ENCODE assay signal across 10 cellular contexts in the genomic region with DNA sequence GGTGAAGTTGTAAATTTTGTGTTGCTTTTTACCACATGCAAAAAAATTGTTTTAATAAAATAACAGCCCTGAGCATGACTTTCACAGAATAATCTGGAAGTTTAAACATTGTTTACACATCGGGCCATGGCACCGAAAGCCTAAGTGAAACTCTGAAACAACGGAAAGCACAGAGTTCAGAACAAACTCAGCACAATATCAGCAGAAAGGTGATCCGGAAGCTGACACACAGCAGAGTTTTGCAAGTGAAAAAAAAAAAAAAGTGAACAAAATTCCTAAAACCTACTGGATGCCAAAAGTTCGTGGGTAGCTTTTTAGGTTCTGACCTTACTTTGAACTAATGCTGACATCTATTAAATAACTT. TPM values are rescaled to one million over a fixed set of nuclear protein-coding genes. Genes with fewer than 3 reads are reported as not detected.
DNase-seq lines count a peak whose midpoint lies in the region; ATAC-seq, FAIRE-seq and TF ChIP-seq lines count a peak whose summit lies in the region.
"Had no signal": no experiment of that assay in that cellular context is flagged by ENCODE, and none has a peak within 500 bp of the region (broad histone marks: within the 10 kb centered on the region; RNA-seq: fewer than 3 reads in every experiment).

No MANE protein-coding gene starts in this region.

- no peaks in the 10 kb centered on the region for H3K27me3 Mint-ChIP-seq in activated CD4-positive, alpha-beta memory T cell treated with anti-CD3 and anti-CD28 coated beads, Interleukin-2, amount 10 ng/mL, durations not matched to agents 7 days and 5 days
- no peaks in the 10 kb centered on the region for H3K27me3 Mint-ChIP-seq in naive thymus-derived CD4-positive, alpha-beta T cell
- H3K27me3 Mint-ChIP-seq in Caco-2 (ENCODE audit: insufficient read depth, unreplicated experiment) = peaks cover 10% of the 10 kb centered on the region

- DNase-seq in GM18507 (ENCODE audit: extremely low spot score, insufficient read length, low read depth) = no peak
- DNase-seq in activated CD4-positive, alpha-beta memory T cell treated with anti-CD3 and anti-CD28 coated beads, Interleukin-2, amount 10 ng/mL, durations not matched to agents 7 days and 5 days = peak; percentile 29
- DNase-seq in naive thymus-derived CD4-positive, alpha-beta T cell = peak in 6 of 9 donors; percentile 14 to 45 (median 30)
- DNase-seq in germinal center (ENCODE audit: low spot score) = no peak
- no peak for DNase-seq in Caco-2
- no peak for DNase-seq in stimulated activated CD8-positive, alpha-beta memory T cell treated with anti-CD3 and anti-CD28 coated beads, Interleukin-4, amount 100 ng/mL, for 48 hours
- DNase-seq: activated gamma-delta T cell treated with Interleukin-2 at 50 U/mL for 16 hours, nucleus accumbens, SJCRH30 had no signal

- CTCF ChIA-PET in activated CD4-positive, alpha-beta memory T cell treated with anti-CD3 and anti-CD28 coated beads, Interleukin-2, amount 10 ng/mL, durations not matched to agents 7 days and 5 days (lab: Charles Lee) = interaction anchor here (0.9 to 4.4 kb wide), 3 partner anchors 33 to 55 kb away, joined by 5 to 32 read pairs (median 12); a partner anchor contains a TSS
- CTCF ChIA-PET in naive thymus-derived CD4-positive, alpha-beta T cell (lab: Charles Lee) = interaction anchor here (0.6 to 1.5 kb wide), 6 partner anchors 15 to 211 kb away, joined by 3 to 13 read pairs (median 4); a partner anchor contains a TSS
- CTCF ChIA-PET in Caco-2 (lab: Charles Lee) = no interaction called here

- peak overlapping the region; percentile 29 for H3K4me3 ChIP-seq in naive thymus-derived CD4-positive, alpha-beta T cell (ENCODE audit: low read length)
- H3K4me3 ChIP-seq in Caco-2 (ENCODE audit: low read depth, low read length) = no peak overlapping the region
- H3K4me3 ChIP-seq: SJCRH30 had no signal

- peak overlapping the region; percentile 82 for H3K27ac Mint-ChIP-seq in activated CD4-positive, alpha-beta memory T cell treated with anti-CD3 and anti-CD28 coated beads, Interleukin-2, amount 10 ng/mL, durations not matched to agents 7 days and 5 days
- H3K27ac Mint-ChIP-seq in naive thymus-derived CD4-positive, alpha-beta T cell = peak overlapping the region; percentile 86 to 95 (median 90)
- H3K27ac Mint-ChIP-seq in Caco-2 (ENCODE audit: unreplicated experiment) = no peak overlapping the region

- peak overlapping the region; percentile 54 for H3K27ac ChIP-seq in naive thymus-derived CD4-positive, alpha-beta T cell (ENCODE audit: low read depth, low read length)
- H3K27ac ChIP-seq: SJCRH30 had no signal

- H3K4me1 ChIP-seq in naive thymus-derived CD4-positive, alpha-beta T cell (ENCODE audit: control insufficient read depth in 2 of 2, insufficient read depth in 2 of 2, low read length in 2 of 2) = peaks cover 19 to 34% of the 10 kb centered on the region in 2 donors
- no peaks in the 10 kb centered on the region for H3K4me1 ChIP-seq in Caco-2
- H3K4me1 ChIP-seq: SJCRH30 had no signal

- intact Hi-C loops in naive thymus-derived CD4-positive, alpha-beta T cell (cut with micrococcal nuclease) = loop anchor here (1.0 to 2.0 kb wide), 6 partner anchors 16 to 56 kb away; a partner anchor contains a TSS
- intact Hi-C loops in Caco-2 (cut with micrococcal nuclease; ENCODE audit: unreplicated experiment) = no loop called here

- no peaks in the 10 kb centered on the region for H3K27me3 ChIP-seq in naive thymus-derived CD4-positive, alpha-beta T cell (ENCODE audit: control insufficient read depth in 2 of 2, insufficient read depth in 2 of 2, low read length in 2 of 2)
- no peaks in the 10 kb centered on the region for H3K27me3 ChIP-seq in Caco-2 (replicated peaks; ENCODE audit: control insufficient read depth, insufficient read depth, low read length)
- H3K27me3 ChIP-seq: SJCRH30 had no signal

- peaks cover 6% of the 10 kb centered on the region for H3K9me3 Mint-ChIP-seq in activated CD4-positive, alpha-beta memory T cell treated with anti-CD3 and anti-CD28 coated beads, Interleukin-2, amount 10 ng/mL, durations not matched to agents 7 days and 5 days
- H3K9me3 Mint-ChIP-seq in naive thymus-derived CD4-positive, alpha-beta T cell = peaks cover 0 to 10% (median 0%) of the 10 kb centered on the region in 11 donors
- H3K9me3 Mint-ChIP-seq in Caco-2 (ENCODE audit: unreplicated experiment) = no peaks in the 10 kb centered on the region

- ATAC-seq in HG02642 (IDR thresholded peaks at IDR 0.05; ENCODE audit: poor library complexity, unreplicated experiment) = peak; percentile 58
- peak; percentile 52 for ATAC-seq in naive thymus-derived CD4-positive, alpha-beta T cell

- H3K36me3 Mint-ChIP-seq in activated CD4-positive, alpha-beta memory T cell treated with anti-CD3 and anti-CD28 coated beads, Interleukin-2, amount 10 ng/mL, durations not matched to agents 7 days and 5 days (ENCODE audit: low read depth) = peaks cover 23% of the 10 kb centered on the region
- peaks cover 7 to 28% (median 10%) of the 10 kb centered on the region in 5 donors for H3K36me3 Mint-ChIP-seq in naive thymus-derived CD4-positive, alpha-beta T cell
- no peaks in the 10 kb centered on the region for H3K36me3 Mint-ChIP-seq in Caco-2 (ENCODE audit: insufficient read depth, unreplicated experiment)

- TF ChIP-seq CTCF in Caco-2 (IDR thresholded peaks at IDR 0.05; ENCODE audit: insufficient read depth in 1 of 2, low read depth in 1 of 2, low read length in 1 of 2, severe bottlenecking in 1 of 2, unreplicated experiment in 1 of 2) = no peak

- H3K9me3 ChIP-seq in naive thymus-derived CD4-positive, alpha-beta T cell (ENCODE audit: control insufficient read depth in 2 of 3, low read length in 3 of 3) = no peaks in the 10 kb centered on the region
- H3K9me3 ChIP-seq in Caco-2 = no peaks in the 10 kb centered on the region
- H3K9me3 ChIP-seq: SJCRH30 had no signal

- H3K4me3 Mint-ChIP-seq in activated CD4-positive, alpha-beta memory T cell treated with anti-CD3 and anti-CD28 coated beads, Interleukin-2, amount 10 ng/mL, durations not matched to agents 7 days and 5 days = peak overlapping the region; percentile 73
- peak overlapping the region; percentile 66 to 91 (median 88) for H3K4me3 Mint-ChIP-seq in naive thymus-derived CD4-positive, alpha-beta T cell
- H3K4me3 Mint-ChIP-seq in Caco-2 (ENCODE audit: unreplicated experiment) = no peak overlapping the region

- peaks cover 54% of the 10 kb centered on the region for H3K4me1 Mint-ChIP-seq in activated CD4-positive, alpha-beta memory T cell treated with anti-CD3 and anti-CD28 coated beads, Interleukin-2, amount 10 ng/mL, durations not matched to agents 7 days and 5 days
- peaks cover 52 to 93% (median 87%) of the 10 kb centered on the region in 7 donors for H3K4me1 Mint-ChIP-seq in naive thymus-derived CD4-positive, alpha-beta T cell
- no peaks in the 10 kb centered on the region for H3K4me1 Mint-ChIP-seq in Caco-2 (ENCODE audit: low read depth, unreplicated experiment)

- no TSS peak for BruUV-seq in Caco-2 (replicated peaks; lab: Mats Ljungman, UMichigan)

- no peaks in the 10 kb centered on the region for H3K36me3 ChIP-seq in naive thymus-derived CD4-positive, alpha-beta T cell (ENCODE audit: control insufficient read depth in 2 of 3, insufficient read depth in 3 of 3, low read length in 3 of 3)
- H3K36me3 ChIP-seq in Caco-2 (ENCODE audit: control insufficient read depth, insufficient read depth, low read length) = no peaks in the 10 kb centered on the region

- POLR2A ChIA-PET in activated CD4-positive, alpha-beta memory T cell treated with anti-CD3 and anti-CD28 coated beads, Interleukin-2, amount 10 ng/mL, durations not matched to agents 7 days and 5 days (lab: Charles Lee) = interaction anchor here (0.8 to 2.7 kb wide), 10 partner anchors 11 to 111 kb away, joined by 3 to 18 read pairs (median 4); a partner anchor contains a TSS
- POLR2A ChIA-PET in naive thymus-derived CD4-positive, alpha-beta T cell (lab: Charles Lee) = interaction anchor here (0.5 to 4.4 kb wide), 7 partner anchors 14 to 968 kb away, joined by 3 to 48 read pairs (median 4); a partner anchor contains a TSS
- POLR2A ChIA-PET in Caco-2 (lab: Charles Lee) = no interaction called here

- FAIRE-seq in GM18507 (lab: Jason Lieb, UNC) = peak; percentile 21

RNA-seq across cellular contexts. Expression of a gene that starts 39.8 kb away (rescaled TPM):
- 100 to 1,000 TPM; 100 to 102 TPM for total RNA-seq in activated CD4-positive, alpha-beta memory T cell treated with anti-CD3 and anti-CD28 coated beads, Interleukin-2, amount 10 ng/mL, durations not matched to agents 7 days and 5 days
- total RNA-seq in naive thymus-derived CD4-positive, alpha-beta T cell = 100 to 1,000 TPM; 119 to 160 (median 126) TPM
- polyA plus RNA-seq in naive thymus-derived CD4-positive, alpha-beta T cell = 100 to 1,000 TPM in 1 of 2 donors, 10 to 100 TPM in 1; 63.6 to 101 TPM
- total RNA-seq in Caco-2 (2022) = 0.14 and 1.1 TPM in 2 replicates

Comparison
In these comparisons a context has a peak if more than half of its experiments do, and no peak if none do; other contexts are left out.
1. DNase-seq: peak in activated CD4-positive, alpha-beta memory T cell treated with anti-CD3 and anti-CD28 coated beads, Interleukin-2, amount 10 ng/mL, durations not matched to agents 7 days and 5 days (single experiment) and naive thymus-derived CD4-positive, alpha-beta T cell (6 of 9); none in GM18507 (single experiment), germinal center (single experiment), Caco-2 (0 of 2) and stimulated activated CD8-positive, alpha-beta memory T cell treated with anti-CD3 and anti-CD28 coated beads, Interleukin-4, amount 100 ng/mL, for 48 hours (single experiment).
2. RNA of a gene that starts 39.8 kb away (total RNA-seq): 119 to 160 TPM in naive thymus-derived CD4-positive, alpha-beta T cell and 100 to 102 TPM in activated CD4-positive, alpha-beta memory T cell treated with anti-CD3 and anti-CD28 coated beads, Interleukin-2, amount 10 ng/mL, durations not matched to agents 7 days and 5 days; 0.14 to 1.1 TPM in Caco-2; every median in the first group is over 10 times any median in the second.